11 cellular contexts compared by ENCODE assay signal in genomic region chr12:1115471-1116242, GRCh38.
DNase-seq lines count a peak whose midpoint lies in the region; ATAC-seq, FAIRE-seq and TF ChIP-seq lines count a peak whose summit lies in the region.
"Had no signal": no experiment of that assay in that cellular context is flagged by ENCODE, and none has a peak within 500 bp of the region (broad histone marks: within the 10 kb centered on the region; RNA-seq: fewer than 3 reads in every experiment).

No MANE protein-coding gene starts in this region.

- no peak overlapping the region for H3K14ac ChIP-seq in mesenchymal stem cell (ENCODE audit: low read length in 2 of 2)

- no peak for TF ChIP-seq POLR2A in GM12878 (IDR thresholded peaks at IDR 0.05; ENCODE audit: low read depth, low read length)

- TF ChIP-seq EP300 in GM12878 (IDR thresholded peaks at IDR 0.05; ENCODE audit: borderline replicate concordance in 1 of 2, control insufficient read depth in 1 of 2, low read depth in 2 of 2, low read length in 2 of 2), result no peak

- SMC1A ChIA-PET in GM12878 (lab: Charles Lee; ENCODE audit: uncharacterized antibody, unreplicated experiment), result interaction anchor here (0.7 to 5.8 kb wide), 17 partner anchors 9 to 501 kb away, joined by 3 to 276 read pairs (median 9); no protein-coding TSS in a partner anchor

- no peaks in the 10 kb centered on the region for H3K9me3 Mint-ChIP-seq in T-cell
- H3K9me3 Mint-ChIP-seq: dendritic cell treated with granulocyte-macrophage colony-stimulating factor and Interleukin-4, amounts not matched to agents 40 ng/mL and 50 ng/mL, for 4 days; naive thymus-derived CD4-positive, alpha-beta T cell; T-helper 1 cell treated with Interleukin-12 subunit alpha and Interleukin-12 subunit beta and Interleukin-4 antibody, amounts not matched to agents 30 μg/mL and 1 μg/mL, for 36 hours had no signal

- H3K9ac ChIP-seq in GM12878 (ENCODE audit: control insufficient read depth, insufficient read depth, low read length), result no peak overlapping the region
- H3K9ac ChIP-seq in mesenchymal stem cell (ENCODE audit: low read length), result peak overlapping the region; percentile 53

- no peaks in the 10 kb centered on the region for H3K79me2 ChIP-seq in GM12878 (ENCODE audit: control insufficient read depth, insufficient read depth, low read length)

- no peak for FAIRE-seq in GM12878 (lab: Jason Lieb, UNC)

- H3K4me3 ChIP-seq in BJ (ENCODE audit: low read depth, low read length) (no peak overlapping the region), GM12878 (no peak overlapping the region), mesenchymal stem cell (ENCODE audit: insufficient read depth in 1 of 2, low read depth in 1 of 2, low read length in 2 of 2) (peak overlapping the region in 1 of 2 experiments; percentile 12)

- H3K4me1 Mint-ChIP-seq in T-cell, result peaks cover 0 to 1% (median 0%) of the 10 kb centered on the region in 3 donors

- no peak overlapping the region for H4K91ac ChIP-seq in mesenchymal stem cell (ENCODE audit: low read length)

- no TSS peak for BruUV-seq in GM12878 (replicated peaks; lab: Mats Ljungman, UMichigan)

- no peaks in the 10 kb centered on the region for H3K27me3 Mint-ChIP-seq in T-cell
- H3K27me3 Mint-ChIP-seq: dendritic cell treated with granulocyte-macrophage colony-stimulating factor and Interleukin-4, amounts not matched to agents 40 ng/mL and 50 ng/mL, for 4 days; naive thymus-derived CD4-positive, alpha-beta T cell had no signal

- intact Hi-C loops in GM12878 (cut with micrococcal nuclease; ENCODE audit: unreplicated experiment), result loop anchor here (5.0 kb wide), 2 partner anchors 402 to 417 kb away; no protein-coding TSS in a partner anchor

- no peak for TF ChIP-seq RAD21 in GM12878 (IDR thresholded peaks at IDR 0.05; ENCODE audit: insufficient read depth, low read depth, low read length)

- peaks cover 16% of the 10 kb centered on the region for H3K36me3 Mint-ChIP-seq in T-cell

- no peak overlapping the region for H2BK120ac ChIP-seq in mesenchymal stem cell (ENCODE audit: low read depth, low read length)

- no peaks in the 10 kb centered on the region for H3K9me3 ChIP-seq in GM12878 (replicated peaks; ENCODE audit: control insufficient read depth, insufficient read depth, low read length)
- no peaks in the 10 kb centered on the region for H3K9me3 ChIP-seq in mesenchymal stem cell (ENCODE audit: control insufficient read depth, low read length)

- H3K4me1 ChIP-seq in GM12878 (ENCODE audit: control insufficient read depth, insufficient read depth, low read length) (peaks cover 4% of the 10 kb centered on the region; the same call in 1 of the 2 replicates), mesenchymal stem cell (ENCODE audit: control insufficient read depth, insufficient read depth, low read depth, low read length) (no peaks in the 10 kb centered on the region)

- H3K27me3 ChIP-seq in BJ (ENCODE audit: control insufficient read depth, insufficient read depth, low read length) (no peaks in the 10 kb centered on the region), GM12878 (replicated peaks in 1 of 2; ENCODE audit: control insufficient read depth in 2 of 2, insufficient read depth in 2 of 2, low read length in 1 of 2) (no peaks in the 10 kb centered on the region), mesenchymal stem cell (ENCODE audit: control insufficient read depth in 1 of 2, insufficient read depth in 1 of 2, low read length in 2 of 2) (no peaks in the 10 kb centered on the region)

- 10% methylated on average over 4 of the region's 4 CpGs for WGBS in GM12878 (ENCODE audit: insufficient coverage, insufficient replicate concordance, low lambda C conversion rate, missing lambda C conversion rate)
- WGBS in mesenchymal stem cell, result 75% methylated on average over 2 of the region's 4 CpGs

- H3K27ac ChIP-seq in GM12878 (ENCODE audit: control insufficient read depth, insufficient read depth), result no peak overlapping the region
- H3K27ac ChIP-seq in mesenchymal stem cell (ENCODE audit: low read length, poor library complexity, severe bottlenecking), result peak overlapping the region; percentile 61

- H2AK5ac ChIP-seq in mesenchymal stem cell (ENCODE audit: low read length, severe bottlenecking), result no peak overlapping the region

- no peak overlapping the region for H3K4ac ChIP-seq in mesenchymal stem cell (ENCODE audit: low read depth in 1 of 2, low read length in 2 of 2)

- no peak overlapping the region for H2BK15ac ChIP-seq in mesenchymal stem cell (ENCODE audit: low read depth, poor library complexity, severe bottlenecking)

- DNase-seq in BJ (ENCODE audit: low read depth) (peak; percentile 52), HT1080 (ENCODE audit: low read depth) (peak; percentile 66), GM12878 (ENCODE audit: low read depth, low spot score) (no peak), mesenchymal stem cell (no peak), HEK293T (ENCODE audit: extremely low spot score) (no peak), T-cell (no peak), NCI-H2081 treated with DMSO at 0.1 percent for 48 hours (lab: John Stamatoyannopoulos, UW) (no peak)
- DNase-seq: naive thymus-derived CD4-positive, alpha-beta T cell had no signal

- peak overlapping the region in 1 of 2 donors; percentile 64 for H3K27ac Mint-ChIP-seq in T-cell
- H3K27ac Mint-ChIP-seq: dendritic cell treated with granulocyte-macrophage colony-stimulating factor and Interleukin-4, amounts not matched to agents 40 ng/mL and 50 ng/mL, for 4 days; T-helper 1 cell treated with Interleukin-12 subunit alpha and Interleukin-12 subunit beta and Interleukin-4 antibody, amounts not matched to agents 30 μg/mL and 1 μg/mL, for 36 hours had no signal

- CTCF ChIA-PET in BJ (lab: Yijun Ruan, JAX) (interaction anchor here (1.0 to 4.8 kb wide), 4 partner anchors 429 to 491 kb away, joined by 3 to 85 read pairs (median 20); no protein-coding TSS in a partner anchor), GM12878 (lab: Yijun Ruan, JAX) (interaction anchor here (0.6 to 6.4 kb wide), 11 partner anchors 9 to 663 kb away, joined by 3 to 287 read pairs (median 7); no protein-coding TSS in a partner anchor), HEK293T (lab: Yijun Ruan, JAX) (interaction anchor here (0.9 kb wide), 1 partner anchor 488 kb away, joined by 4 read pairs; no protein-coding TSS in a partner anchor), T-cell (lab: Charles Lee) (interaction anchor here in 1 of 2 donors (0.7 to 4.2 kb wide), 2 partner anchors 468 to 538 kb away, joined by 3 to 195 read pairs; no protein-coding TSS in a partner anchor)

- H2BK12ac ChIP-seq in mesenchymal stem cell (ENCODE audit: low read length in 2 of 2), result no peak overlapping the region

- POLR2A ChIA-PET in BJ (lab: Charles Lee) (no interaction called here), GM12878 (lab: Charles Lee) (no interaction called here), HEK293T (lab: Yijun Ruan, JAX) (no interaction called here), T-cell (lab: Charles Lee) (interaction anchor here in 1 of 2 donors (0.6 kb wide), 1 partner anchor 467 kb away, joined by 4 read pairs; no protein-coding TSS in a partner anchor)

- H3K18ac ChIP-seq in mesenchymal stem cell (ENCODE audit: low read depth in 1 of 2, low read length in 2 of 2), result no peak overlapping the region

- H3K4me2 ChIP-seq in GM12878 (ENCODE audit: control insufficient read depth, insufficient read depth) (peak overlapping the region; percentile 36; the same call in 1 of the 2 replicates), mesenchymal stem cell (ENCODE audit: low read length, poor library complexity, severe bottlenecking) (no peak overlapping the region)

- no peaks in the 10 kb centered on the region for H4K20me1 ChIP-seq in GM12878 (ENCODE audit: control insufficient read depth, insufficient read depth)

- H4K8ac ChIP-seq in mesenchymal stem cell (ENCODE audit: low read length), result no peak overlapping the region

- H3K36me3 ChIP-seq in BJ (ENCODE audit: control insufficient read depth, insufficient read depth, low read length) (no peaks in the 10 kb centered on the region), GM12878 (ENCODE audit: control insufficient read depth in 2 of 2, insufficient read depth in 2 of 2, low read length in 1 of 2) (no peaks in the 10 kb centered on the region), mesenchymal stem cell (ENCODE audit: control insufficient read depth in 1 of 2, insufficient read depth in 2 of 2, low read depth in 1 of 2, low read length in 2 of 2) (peaks cover 4 to 29% of the 10 kb centered on the region in 2 experiments)

- H2BK5ac ChIP-seq in mesenchymal stem cell (ENCODE audit: low read depth, low read length, poor library complexity, severe bottlenecking), result no peak overlapping the region

- TF ChIP-seq CTCF in BJ (IDR thresholded peaks at IDR 0.05; ENCODE audit: insufficient read depth, low read depth, low read length) (no peak), GM12878 (IDR thresholded peaks at IDR 0.05 in 2 of 3, conservative IDR thresholded peaks at IDR 0.05 in 1 of 3; ENCODE audit: control insufficient read depth in 2 of 3, extremely low read depth in 1 of 3, insufficient read depth in 1 of 3, low read depth in 3 of 3, low read length in 3 of 3) (no peak)

- no peak overlapping the region for H3K4me3 Mint-ChIP-seq in T-cell
- H3K4me3 Mint-ChIP-seq: dendritic cell treated with granulocyte-macrophage colony-stimulating factor and Interleukin-4, amounts not matched to agents 40 ng/mL and 50 ng/mL, for 4 days; naive thymus-derived CD4-positive, alpha-beta T cell; T-helper 1 cell treated with Interleukin-12 subunit alpha and Interleukin-12 subunit beta and Interleukin-4 antibody, amounts not matched to agents 30 μg/mL and 1 μg/mL, for 36 hours had no signal

- H3K79me1 ChIP-seq in mesenchymal stem cell (replicated peaks; ENCODE audit: low read length, poor library complexity, severe bottlenecking), result peaks cover 11% of the 10 kb centered on the region

- H2AFZ ChIP-seq in GM12878 (ENCODE audit: control insufficient read depth, low read depth, low read length) (no peak overlapping the region; the same call in 1 of the 2 replicates), mesenchymal stem cell (ENCODE audit: low read depth, low read length) (no peak overlapping the region)

- RAD21 ChIA-PET in GM12878 (lab: Charles Lee; ENCODE audit: unreplicated experiment), result interaction anchor here (0.6 to 4.0 kb wide), 15 partner anchors 7 to 515 kb away, joined by 3 to 237 read pairs (median 4); no protein-coding TSS in a partner anchor

- in situ Hi-C loops in GM12878 (cut with MboI), result loop anchor here (5.0 kb wide), 1 partner anchor 472 kb away; no protein-coding TSS in a partner anchor

- ATAC-seq in GM12878 (peak; percentile 77), T-cell (replicated peaks in 1 of 4) (no peak), HG02759 (IDR thresholded peaks at IDR 0.05; ENCODE audit: unreplicated experiment) (no peak)
- ATAC-seq: naive thymus-derived CD4-positive, alpha-beta T cell had no signal

- H3K23ac ChIP-seq in mesenchymal stem cell (ENCODE audit: low read length in 2 of 2), result no peak overlapping the region

TF ChIP-seq in GM12878, 131 proteins besides CTCF, POLR2A, EP300 and RAD21 (continues in another document):
- no peak for TF ChIP-seq JUND (IDR thresholded peaks at IDR 0.05; ENCODE audit: low read depth, low read length)
- peak; percentile 19; the same call in 1 of the 2 replicates for TF ChIP-seq RUNX3 (IDR thresholded peaks at IDR 0.05; ENCODE audit: low read length)

Comparison
In these comparisons a context has a peak if more than half of its experiments do, and no peak if none do; other contexts are left out.
1. DNase-seq: peak in BJ (single experiment) and HT1080 (single experiment); none in GM12878 (single experiment), mesenchymal stem cell (single experiment), HEK293T (single experiment), T-cell (0 of 34) and NCI-H2081 treated with DMSO at 0.1 percent for 48 hours (single experiment).